Comparison of ENCODE assay signal across 10 cellular contexts in the genomic region with DNA sequence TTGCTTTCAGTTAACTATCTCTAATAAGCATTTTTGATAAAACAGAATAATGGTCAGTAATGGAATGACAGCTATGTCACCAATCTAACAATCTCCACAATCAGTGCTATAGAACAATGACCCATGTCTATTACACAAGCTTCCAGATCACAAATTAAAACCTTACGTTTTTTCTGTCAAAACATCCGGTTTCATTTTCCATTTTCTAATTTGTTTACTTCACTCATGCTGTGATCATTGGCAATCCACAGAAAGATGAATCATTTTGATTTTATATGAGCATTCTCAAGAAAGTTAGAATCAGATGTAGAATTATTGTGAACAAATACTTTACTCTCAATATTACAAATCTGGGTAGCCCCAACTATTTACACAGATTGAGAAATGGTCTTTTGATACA.
"Had no signal": no experiment of that assay in that cellular context is flagged by ENCODE, and none has a peak within 500 bp of the region (broad histone marks: within the 10 kb centered on the region; RNA-seq: fewer than 3 reads in every experiment).

No MANE protein-coding gene starts in this region.

- H3K4me3 ChIP-seq: ascending aorta, esophagus muscularis mucosa, hepatocyte, ovary, testis had no signal

- H2AFZ ChIP-seq: hepatocyte had no signal

- H3K36me3 ChIP-seq: ascending aorta, esophagus muscularis mucosa, ovary had no signal

- H3K79me2 ChIP-seq: hepatocyte had no signal

- DNase-seq: activated CD4-positive, alpha-beta T cell treated with anti-CD3 and anti-CD28 coated beads, Interleukin-2, amount 50 U/mL, for 1 hour; activated effector memory CD4-positive, alpha-beta T cell treated with anti-CD3 and anti-CD28 coated beads, Interleukin-2, amount 50 U/mL, for 16 hours; activated naive CD8-positive, alpha-beta T cell treated with anti-CD3 and anti-CD28 coated beads for 36 hours; activated T-cell treated with anti-CD3 and anti-CD28 coated beads, Interleukin-2, amount 50 U/mL, for 4 hours; ovary; stimulated activated CD4-positive, alpha-beta T cell treated with anti-CD3 and anti-CD28 coated beads, Interleukin-2, amount 100 ng/mL, for 48 hours; testis had no signal

- H3K27ac ChIP-seq: ascending aorta, esophagus muscularis mucosa, hepatocyte, ovary, testis had no signal

- H3K9me3 ChIP-seq: ascending aorta, esophagus muscularis mucosa, ovary, testis had no signal

- H3K4me2 ChIP-seq: hepatocyte had no signal

- H3K27me3 ChIP-seq: ascending aorta, esophagus muscularis mucosa, hepatocyte, ovary, testis had no signal

- H3K4me1 ChIP-seq: ascending aorta, testis had no signal
